1 cellular context compared by ENCODE assay signal in genomic region chr3:112550859-112551258, GRCh38.
TF ChIP-seq lines count a peak whose summit lies in the region.

No MANE protein-coding gene starts in this region.

TF ChIP-seq in K562, 482 proteins besides CTCF, POLR2A, EP300 and RAD21:
- TF ChIP-seq ESRRB (CRISPR knock-in tag; IDR thresholded peaks at IDR 0.05; ENCODE audit: borderline replicate concordance) (no peak), ZNF644 (tag; IDR thresholded peaks at IDR 0.05; ENCODE audit: low read depth) (no peak), PCBP1 (IDR thresholded peaks at IDR 0.05; ENCODE audit: low read depth, low read length, poor library complexity, severe bottlenecking) (no peak), ZNF133 (CRISPR knock-in tag; IDR thresholded peaks at IDR 0.05) (no peak), CBFA2T2 (conservative IDR thresholded peaks at IDR 0.05) (no peak), CBFB (CRISPR knock-in tag; IDR thresholded peaks at IDR 0.05) (no peak), ZKSCAN8 (CRISPR knock-in tag; IDR thresholded peaks at IDR 0.05) (no peak), NBN (IDR thresholded peaks at IDR 0.05; ENCODE audit: low read depth) (no peak), RFX1 (IDR thresholded peaks at IDR 0.05) (no peak), HNRNPK (IDR thresholded peaks at IDR 0.05; ENCODE audit: low read depth, low read length, poor library complexity, severe bottlenecking) (no peak), NCOA1 (IDR thresholded peaks at IDR 0.05; ENCODE audit: low read depth) (no peak), BRD4 (IDR thresholded peaks at IDR 0.05) (no peak), GATAD2A (IDR thresholded peaks at IDR 0.05) (no peak), ZNF134 (CRISPR knock-in tag; conservative IDR thresholded peaks at IDR 0.05) (no peak), PREB (CRISPR knock-in tag; IDR thresholded peaks at IDR 0.05) (no peak), PHF21A (IDR thresholded peaks at IDR 0.05; ENCODE audit: borderline replicate concordance, low read depth) (no peak), NUFIP1 (IDR thresholded peaks at IDR 0.05; ENCODE audit: partially characterized antibody) (no peak), WHSC1 (IDR thresholded peaks at IDR 0.05; ENCODE audit: low read length) (no peak)
